Comparison of ENCODE assay signal across 19 cellular contexts in the genomic region with DNA sequence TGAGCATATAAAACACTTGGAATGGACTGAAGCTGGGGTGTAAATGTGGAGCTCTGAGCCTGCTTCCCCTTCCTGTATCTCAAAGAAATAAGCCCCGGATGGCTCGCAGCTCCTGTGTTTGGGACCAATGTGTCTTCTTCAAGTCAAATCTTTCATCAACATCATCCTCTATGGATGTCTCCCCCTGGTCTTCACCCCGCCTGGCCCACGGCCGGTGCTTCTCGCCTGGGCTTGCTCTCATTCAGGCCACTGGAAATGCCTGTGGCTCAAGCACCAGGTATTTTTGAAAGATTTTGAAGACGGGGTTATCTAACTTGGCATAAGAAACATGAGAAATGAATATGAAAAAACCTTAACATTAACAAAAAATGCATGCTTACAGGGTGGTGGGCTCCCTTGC.
"Had no signal": no experiment of that assay in that cellular context is flagged by ENCODE, and none has a peak within 500 bp of the region (broad histone marks: within the 10 kb centered on the region; RNA-seq: fewer than 3 reads in every experiment).

No MANE protein-coding gene starts in this region.

- H3K36me3 ChIP-seq: MG63, SJSA1 had no signal

- H3K27me3 ChIP-seq: SJSA1 had no signal

- H3K4me1 ChIP-seq: SJSA1 had no signal

- FAIRE-seq: HepG2, RCC 7860 had no signal

- H3K27ac ChIP-seq: SJSA1, SK-N-MC had no signal

- H3K9me3 ChIP-seq: MG63 had no signal

- H3K4me3 ChIP-seq: MG63, SJSA1, SK-N-MC had no signal

- DNase-seq: IMR-90, Karpas-422, KG1, MG63, NCI-H1436, NCI-H187, NCI-H2081 treated with DMSO at 0.1 percent for 48 hours, NCI-H2171, NCI-H226, NCI-H446, NCI-H524 treated with DMSO at 0.1 percent for 48 hours, NCI-H774, Right ventricle myocardium superior, RPMI8226, SIG-M5 had no signal

- ATAC-seq: HepG2 had no signal
